ENCODE assay signal across 1 cellular context in genomic region chr20:56391596-56392281, GRCh38.
TF ChIP-seq lines count a peak whose summit lies in the region.

TSS of gene AURKA (minus strand) at chr20:56392215. CDS start at chr20:56388197, 4,018 bp downstream.

TF ChIP-seq in H1, 55 proteins besides CTCF, POLR2A, EP300 and RAD21 (continued from another document):
- TF ChIP-seq E2F6 (IDR thresholded peaks at IDR 0.05), result no peak
- TF ChIP-seq HDAC6 (IDR thresholded peaks at IDR 0.05; ENCODE audit: low read depth, low read length), result no peak
- TF ChIP-seq CREB1 (IDR thresholded peaks at IDR 0.05), result no peak
- 0 out of 4 replicates have a peak, but pooled peaks of 1 of the 2 experiments have one; percentile 60 for TF ChIP-seq SIN3A (conservative IDR thresholded peaks at IDR 0.05 in 1 of 2, IDR thresholded peaks at IDR 0.05 in 1 of 2; ENCODE audit: low read depth in 1 of 2, low read length in 2 of 2)
- TF ChIP-seq SP1 (IDR thresholded peaks at IDR 0.05; ENCODE audit: low read depth, low read length), result peak; percentile 65; the same call in 1 of the 2 replicates
- TF ChIP-seq, protein P1, sequence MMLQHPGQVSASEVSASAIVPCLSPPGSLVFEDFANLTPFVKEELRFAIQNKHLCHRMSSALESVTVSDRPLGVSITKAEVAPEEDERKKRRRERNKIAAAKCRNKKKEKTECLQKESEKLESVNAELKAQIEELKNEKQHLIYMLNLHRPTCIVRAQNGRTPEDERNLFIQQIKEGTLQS (IDR thresholded peaks at IDR 0.05; ENCODE audit: insufficient read depth, low read depth, low read length), result no peak
- TF ChIP-seq EGR1 (IDR thresholded peaks at IDR 0.05; ENCODE audit: borderline replicate concordance, low read depth, low read length), result no peak
- TF ChIP-seq YY1 (IDR thresholded peaks at IDR 0.05; ENCODE audit: low read depth, low read length), result no peak
- no peak for TF ChIP-seq SRF (IDR thresholded peaks at IDR 0.05; ENCODE audit: low read depth, low read length)
- no peak for TF ChIP-seq GTF2F1 (IDR thresholded peaks at IDR 0.05; ENCODE audit: borderline replicate concordance, low read depth, low read length)
- no peak for TF ChIP-seq FOSL1 (IDR thresholded peaks at IDR 0.05; ENCODE audit: insufficient read depth, low read depth, low read length)
- peak in 1 of 2 experiments; percentile 94; a peak in 1 of 4 replicates for TF ChIP-seq HDAC2 (IDR thresholded peaks at IDR 0.05; ENCODE audit: borderline replicate concordance in 1 of 2, low read depth in 2 of 2, low read length in 2 of 2)
- TF ChIP-seq RXRA (IDR thresholded peaks at IDR 0.05; ENCODE audit: insufficient read depth, low read depth, low read length), result no peak
- no peak for TF ChIP-seq CBX5 (IDR thresholded peaks at IDR 0.05; ENCODE audit: low read depth, low read length)
- TF ChIP-seq ATF2 (IDR thresholded peaks at IDR 0.05; ENCODE audit: low read length), result no peak
- TF ChIP-seq CHD7 (IDR thresholded peaks at IDR 0.05; ENCODE audit: insufficient replicate concordance, low read length), result no peak
- TF ChIP-seq CTBP2 (IDR thresholded peaks at IDR 0.05; ENCODE audit: borderline replicate concordance, insufficient read depth, insufficient read length, low read length), result no peak
- TF ChIP-seq KDM5A (IDR thresholded peaks at IDR 0.05; ENCODE audit: low read length), result peak; percentile 53; the same call in 1 of the 2 replicates
- no peak for TF ChIP-seq POU5F1 (IDR thresholded peaks at IDR 0.05; ENCODE audit: low read depth, low read length)
- no peak for TF ChIP-seq CEBPB (IDR thresholded peaks at IDR 0.05; ENCODE audit: low read depth, low read length)
- no peak for TF ChIP-seq MAFK (IDR thresholded peaks at IDR 0.05; ENCODE audit: low read depth, low read length)
- no peak for TF ChIP-seq CHD1 (IDR thresholded peaks at IDR 0.05; ENCODE audit: low read depth, low read length)
- no peak for TF ChIP-seq NRF1 (IDR thresholded peaks at IDR 0.05; ENCODE audit: low read depth, low read length)
- no peak for TF ChIP-seq SIRT6 (IDR thresholded peaks at IDR 0.05; ENCODE audit: low read length)
- no peak for TF ChIP-seq TAF7 (optimal IDR thresholded peaks at IDR 0.05; ENCODE audit: borderline replicate concordance, low read depth, low read length)
- no peak for TF ChIP-seq ASH2L (IDR thresholded peaks at IDR 0.05; ENCODE audit: low read length)
- TF ChIP-seq TAF1 (IDR thresholded peaks at IDR 0.05; ENCODE audit: low read depth, low read length), result no peak
- no peak for TF ChIP-seq CBX8 (IDR thresholded peaks at IDR 0.05; ENCODE audit: borderline replicate concordance, low read depth, low read length)
- no peak for TF ChIP-seq GABPA (IDR thresholded peaks at IDR 0.05; ENCODE audit: borderline replicate concordance, insufficient read depth, low read length)
- TF ChIP-seq POLR2AphosphoS5 (IDR thresholded peaks at IDR 0.05; ENCODE audit: low read depth, low read length), result 0 out of 2 replicates have a peak, but pooled peaks have one; percentile 40
- TF ChIP-seq CHD2 (IDR thresholded peaks at IDR 0.05; ENCODE audit: low read length), result no peak; the same call in 1 of the 2 replicates
- no peak for TF ChIP-seq JUND (IDR thresholded peaks at IDR 0.05; ENCODE audit: low read length)
- no peak for TF ChIP-seq SIX5 (IDR thresholded peaks at IDR 0.05; ENCODE audit: low read depth, low read length)
- TF ChIP-seq, protein P2, sequence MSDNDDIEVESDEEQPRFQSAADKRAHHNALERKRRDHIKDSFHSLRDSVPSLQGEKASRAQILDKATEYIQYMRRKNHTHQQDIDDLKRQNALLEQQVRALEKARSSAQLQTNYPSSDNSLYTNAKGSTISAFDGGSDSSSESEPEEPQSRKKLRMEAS (IDR thresholded peaks at IDR 0.05), result no peak
- TF ChIP-seq ZNF274 (IDR thresholded peaks at IDR 0.05; ENCODE audit: borderline replicate concordance, extremely low read depth, low read length), result no peak
- no peak for TF ChIP-seq TEAD4 (IDR thresholded peaks at IDR 0.05; ENCODE audit: low read depth, low read length)
- TF ChIP-seq BRCA1 (IDR thresholded peaks at IDR 0.05; ENCODE audit: low read depth, low read length), result no peak
- no peak for TF ChIP-seq JUN (IDR thresholded peaks at IDR 0.05; ENCODE audit: low read depth, low read length)
- TF ChIP-seq KDM4A (IDR thresholded peaks at IDR 0.05; ENCODE audit: low read depth, low read length, severe bottlenecking), result peak; percentile 68
- TF ChIP-seq KDM1A (IDR thresholded peaks at IDR 0.05; ENCODE audit: borderline replicate concordance, low read length), result no peak
- TF ChIP-seq PHF8 (conservative IDR thresholded peaks at IDR 0.05; ENCODE audit: low read depth, low read length), result peak; percentile 62
- no peak for TF ChIP-seq SUZ12 (IDR thresholded peaks at IDR 0.05; ENCODE audit: low read length)
- TF ChIP-seq RFX5 (IDR thresholded peaks at IDR 0.05; ENCODE audit: borderline replicate concordance, low read depth, low read length), result no peak
- TF ChIP-seq RNF2 (IDR thresholded peaks at IDR 0.05; ENCODE audit: borderline replicate concordance, low read depth, low read length, missing control alignments, poor library complexity, severe bottlenecking), result no peak
- peak; percentile 15; the same call in 1 of the 2 replicates for TF ChIP-seq RBBP5 (IDR thresholded peaks at IDR 0.05; ENCODE audit: borderline replicate concordance, low read depth, low read length)
- peak; percentile 60 for TF ChIP-seq SAP30 (IDR thresholded peaks at IDR 0.05; ENCODE audit: insufficient read depth, insufficient replicate concordance, low read length)
- no peak for TF ChIP-seq TCF12 (IDR thresholded peaks at IDR 0.05; ENCODE audit: low read depth, low read length)
- no peak for TF ChIP-seq NANOG (IDR thresholded peaks at IDR 0.05; ENCODE audit: insufficient read depth, low read depth, low read length, poor library complexity, severe bottlenecking)
- TF ChIP-seq TBP (IDR thresholded peaks at IDR 0.05; ENCODE audit: low read depth, low read length), result no peak; the same call in 1 of the 2 replicates
- TF ChIP-seq BCL11A (IDR thresholded peaks at IDR 0.05; ENCODE audit: low read depth in 2 of 2, low read length in 2 of 2), result no peak
- TF ChIP-seq EZH2 (IDR thresholded peaks at IDR 0.05; ENCODE audit: low read depth, low read length, severe bottlenecking), result no peak
